30 cellular contexts compared by ENCODE assay signal in genomic region chr12:2646341-2646740, GRCh38.
"Had no signal": no experiment of that assay in that cellular context is flagged by ENCODE, and none has a peak within 500 bp of the region (broad histone marks: within the 10 kb centered on the region; RNA-seq: fewer than 3 reads in every experiment).

No MANE protein-coding gene starts in this region.

- H3K27ac Mint-ChIP-seq: activated CD4-positive, alpha-beta memory T cell treated with anti-CD3 and anti-CD28 coated beads for 36 hours; activated CD4-positive, alpha-beta T cell treated with anti-CD3 and anti-CD28 coated beads, Interleukin-2, amount 10 ng/mL, durations not matched to agents 24 days and 14 days; activated naive CD4-positive, alpha-beta T cell treated with anti-CD3 and anti-CD28 coated beads, Interleukin-2, amount 50 U/mL, for 24 hours; activated naive CD8-positive, alpha-beta T cell treated with anti-CD3 and anti-CD28 coated beads, Interleukin-2, amount 50 U/mL, for 24 hours; activated T-helper 1 cell treated with anti-CD3 and anti-CD28 coated beads, Interleukin-12 subunit alpha, Interleukin-12 subunit beta, Interleukin-2, Interleukin-4 antibody, amounts not matched to agents 30 ng/mL and 10 ng/mL and 1 ng/mL, durations not matched to agents 14 hours and 24 hours and 36 hours; effector memory CD8-positive, alpha-beta T cell; immature natural killer cell; natural killer cell treated with Interleukin-12 subunit alpha and Interleukin-12 subunit beta and Interleukin-15 and Interleukin-18, amount 100 ng/mL, for 72 hours; stimulated activated naive B cell treated with anti-CD40 and anti-IgM and Interleukin-4, amounts not matched to agents 10 μg/mL and 1 μg/mL and 100 μg/mL, for 72 hours had no signal

- ATAC-seq: activated naive CD8-positive, alpha-beta T cell treated with anti-CD3 and anti-CD28 coated beads, Interleukin-2, amount 50 U/mL, for 24 hours; effector memory CD8-positive, alpha-beta T cell; gastroesophageal sphincter; left lung; mucosa of descending colon; natural killer cell treated with Interleukin-12 subunit alpha and Interleukin-12 subunit beta and Interleukin-15 and Interleukin-18, amount 100 ng/mL, for 72 hours; right lobe of liver; stimulated activated naive B cell treated with anti-CD40 and anti-IgM and Interleukin-4, amounts not matched to agents 10 μg/mL and 1 μg/mL and 100 μg/mL, for 72 hours had no signal

- H3K4me3 Mint-ChIP-seq: activated CD4-positive, alpha-beta memory T cell treated with anti-CD3 and anti-CD28 coated beads for 36 hours; activated CD4-positive, alpha-beta T cell treated with anti-CD3 and anti-CD28 coated beads, Interleukin-2, amount 10 ng/mL, durations not matched to agents 24 days and 14 days; activated naive CD4-positive, alpha-beta T cell treated with anti-CD3 and anti-CD28 coated beads, Interleukin-2, amount 50 U/mL, for 24 hours; activated naive CD8-positive, alpha-beta T cell treated with anti-CD3 and anti-CD28 coated beads, Interleukin-2, amount 50 U/mL, for 24 hours; activated T-helper 1 cell treated with anti-CD3 and anti-CD28 coated beads, Interleukin-12 subunit alpha, Interleukin-12 subunit beta, Interleukin-2, Interleukin-4 antibody, amounts not matched to agents 30 ng/mL and 10 ng/mL and 1 ng/mL, durations not matched to agents 14 hours and 24 hours and 36 hours; effector memory CD8-positive, alpha-beta T cell; immature natural killer cell; natural killer cell treated with Interleukin-12 subunit alpha and Interleukin-12 subunit beta and Interleukin-15 and Interleukin-18, amount 100 ng/mL, for 72 hours; stimulated activated naive B cell treated with anti-CD40 and anti-IgM and Interleukin-4, amounts not matched to agents 10 μg/mL and 1 μg/mL and 100 μg/mL, for 72 hours had no signal

- H3K27ac ChIP-seq: coronary artery, gastroesophageal sphincter, left lung, right lobe of liver, stomach, tibial artery, WERI-Rb-1 had no signal

- H3K36me3 Mint-ChIP-seq: activated CD4-positive, alpha-beta memory T cell treated with anti-CD3 and anti-CD28 coated beads for 36 hours; activated naive CD4-positive, alpha-beta T cell treated with anti-CD3 and anti-CD28 coated beads, Interleukin-2, amount 50 U/mL, for 24 hours; natural killer cell treated with Interleukin-12 subunit alpha and Interleukin-12 subunit beta and Interleukin-15 and Interleukin-18, amount 100 ng/mL, for 72 hours; stimulated activated naive B cell treated with anti-CD40 and anti-IgM and Interleukin-4, amounts not matched to agents 10 μg/mL and 1 μg/mL and 100 μg/mL, for 72 hours had no signal

- H3K4me3 ChIP-seq: coronary artery, gastroesophageal sphincter, left lung, lung, mucosa of descending colon, right lobe of liver, stomach, tibial artery had no signal

- DNase-seq: activated CD4-positive, alpha-beta memory T cell treated with anti-CD3 and anti-CD28 coated beads for 36 hours; activated CD4-positive, alpha-beta T cell treated with anti-CD3 and anti-CD28 coated beads, Interleukin-2, amount 10 ng/mL, durations not matched to agents 24 days and 14 days; activated CD4-positive, CD25-positive, alpha-beta regulatory T cell treated with anti-CD3 and anti-CD28 coated beads, Interleukin-2, amount 50 U/mL, for 72 hours; activated CD8-positive, alpha-beta memory T cell treated with anti-CD3 and anti-CD28 coated beads, Interleukin-2, amount 50 U/mL, for 4 hours; activated gamma-delta T cell; activated naive CD8-positive, alpha-beta T cell treated with anti-CD3 and anti-CD28 coated beads, Interleukin-2, amount 50 U/mL, for 24 hours; activated T-cell treated with anti-CD3 and anti-CD28 coated beads, Interleukin-2, amount 50 U/mL, for 1 hour; amygdala; cerebellar nuclear complex; effector memory CD8-positive, alpha-beta T cell; hypothalamus; immature natural killer cell; kidney glomerular epithelial cell; left lung; mesendoderm; mucosa of descending colon; right lobe of liver; small intestine; stimulated activated CD4-positive, alpha-beta T cell treated with anti-CD3 and anti-CD28 coated beads, Interleukin-1b, Interleukin-23, amount 100 ng/mL, for 48 hours; stimulated activated CD4-positive, alpha-beta T cell treated with anti-CD3 and anti-CD28 coated beads, Interleukin-4, amount 100 ng/mL, for 4 hours; stimulated activated naive B cell treated with anti-CD40 and anti-IgM and Interleukin-4, amounts not matched to agents 10 μg/mL and 1 μg/mL and 100 μg/mL, for 72 hours; stomach; WERI-Rb-1 had no signal

- H3K9me3 Mint-ChIP-seq: activated CD4-positive, alpha-beta memory T cell treated with anti-CD3 and anti-CD28 coated beads for 36 hours; activated CD4-positive, alpha-beta T cell treated with anti-CD3 and anti-CD28 coated beads, Interleukin-2, amount 10 ng/mL, durations not matched to agents 24 days and 14 days; activated naive CD4-positive, alpha-beta T cell treated with anti-CD3 and anti-CD28 coated beads, Interleukin-2, amount 50 U/mL, for 24 hours; activated naive CD8-positive, alpha-beta T cell treated with anti-CD3 and anti-CD28 coated beads, Interleukin-2, amount 50 U/mL, for 24 hours; activated T-helper 1 cell treated with anti-CD3 and anti-CD28 coated beads, Interleukin-12 subunit alpha, Interleukin-12 subunit beta, Interleukin-2, Interleukin-4 antibody, amounts not matched to agents 30 ng/mL and 10 ng/mL and 1 ng/mL, durations not matched to agents 14 hours and 24 hours and 36 hours; effector memory CD8-positive, alpha-beta T cell; immature natural killer cell; natural killer cell treated with Interleukin-12 subunit alpha and Interleukin-12 subunit beta and Interleukin-15 and Interleukin-18, amount 100 ng/mL, for 72 hours; stimulated activated naive B cell treated with anti-CD40 and anti-IgM and Interleukin-4, amounts not matched to agents 10 μg/mL and 1 μg/mL and 100 μg/mL, for 72 hours had no signal

- H3K9me3 ChIP-seq: gastroesophageal sphincter, left lung, mucosa of descending colon, right lobe of liver, stomach, tibial artery had no signal

- H3K27me3 ChIP-seq: gastroesophageal sphincter, right lobe of liver, tibial artery had no signal

- H3K36me3 ChIP-seq: left lung, right lobe of liver, WERI-Rb-1 had no signal

- H3K4me1 ChIP-seq: left lung, right lobe of liver had no signal

- H3K4me1 Mint-ChIP-seq: stimulated activated naive B cell treated with anti-CD40 and anti-IgM and Interleukin-4, amounts not matched to agents 10 μg/mL and 1 μg/mL and 100 μg/mL, for 72 hours had no signal
